8 cellular contexts compared by ENCODE assay signal in genomic region chr1:229342902-229343587, GRCh38. TPM values are rescaled to one million over a fixed set of nuclear protein-coding genes. Genes with fewer than 3 reads are reported as not detected.
A peak's percentile ranks its signal among the peaks of the same experiment; 100 is the strongest.
DNase-seq lines count a peak whose midpoint lies in the region; ATAC-seq and TF ChIP-seq lines count a peak whose summit lies in the region.

Gene CCSAP, minus strand, starts transcription at chr1:229343047. Its CDS starts 582 bp downstream, at chr1:229342465.

- TF ChIP-seq CTCF in CD8-positive, alpha-beta T cell (IDR thresholded peaks at IDR 0.05): no peak
- peak in 1 of 3 donors; percentile 15 for TF ChIP-seq CTCF in ovary (IDR thresholded peaks at IDR 0.05)

- peak within 1 kb of the TSS; percentile 94 for H3K27ac Mint-ChIP-seq in CD8-positive, alpha-beta T cell
- peak within 1 kb of the TSS; percentile 41 to 84 for H3K27ac Mint-ChIP-seq in activated naive CD4-positive, alpha-beta T cell treated with anti-CD3 and anti-CD28 coated beads, Interleukin-2, amount 50 U/mL, for 72 hours

- no peak for TF ChIP-seq EP300 in ovary (IDR thresholded peaks at IDR 0.05)

- no peak for TF ChIP-seq POLR2A in ovary (IDR thresholded peaks at IDR 0.05)

- no peaks in the 10 kb centered on the region for H3K9me3 Mint-ChIP-seq in CD8-positive, alpha-beta T cell
- H3K9me3 Mint-ChIP-seq in activated naive CD4-positive, alpha-beta T cell treated with anti-CD3 and anti-CD28 coated beads, Interleukin-2, amount 50 U/mL, for 72 hours: peaks cover 0 to 8% of the 10 kb centered on the region in 2 donors

- H3K27ac ChIP-seq in CD8-positive, alpha-beta T cell (ENCODE audit: low read depth, low read length): peak within 1 kb of the TSS; percentile 83
- peak within 1 kb of the TSS; percentile 80 to 96 for H3K27ac ChIP-seq in ovary
- peak within 1 kb of the TSS; percentile 94 for H3K27ac ChIP-seq in urinary bladder (ENCODE audit: low read depth)

- H3K4me3 Mint-ChIP-seq in CD8-positive, alpha-beta T cell: peak within 1 kb of the TSS; percentile 92

- no peaks in the 10 kb centered on the region for H3K36me3 ChIP-seq in CD8-positive, alpha-beta T cell (ENCODE audit: insufficient read depth, low read length)
- H3K36me3 ChIP-seq in ovary (no peaks in the 10 kb centered on the region), urinary bladder (ENCODE audit: insufficient read depth) (no peaks in the 10 kb centered on the region)

- H3K4me1 ChIP-seq in CD8-positive, alpha-beta T cell (ENCODE audit: insufficient read depth, low read length): peaks cover 14% of the 10 kb centered on the region
- H3K4me1 ChIP-seq in ovary (ENCODE audit: insufficient read depth) (peaks cover 2% of the 10 kb centered on the region), urinary bladder (ENCODE audit: insufficient read depth) (no peaks in the 10 kb centered on the region)

- POLR2A ChIA-PET in CD8-positive, alpha-beta T cell (lab: Charles Lee): interaction anchor here (0.8 to 1.5 kb wide), 8 partner anchors 72 to 282 kb away, joined by 3 to 5 read pairs (median 3); partner anchors contain the start of genes ABCB10, NUP133 and RAB4A

- peak in 6 of 7 experiments; percentile 34 to 80 (median 53) for DNase-seq in CD8-positive, alpha-beta T cell
- peak; percentile 74 for DNase-seq in RPMI8226
- DNase-seq in activated naive CD4-positive, alpha-beta T cell treated with anti-CD3 and anti-CD28 coated beads, Interleukin-2, amount 50 U/mL, for 72 hours (ENCODE audit: low spot score in 2 of 2): peak in 1 of 2 donors; percentile 54
- peak; percentile 78 for DNase-seq in Right ventricle myocardium superior
- DNase-seq in ovary: peak; percentile 47 to 70 (median 62)

- WGBS in ovary, 3 donors: 0 to 1% (median 1%) methylated on average over 51 to 57 of the region's 57 CpGs
- WGBS in urinary bladder: under 1% methylated on average over 57 of the region's 57 CpGs

- H3K27me3 ChIP-seq in CD8-positive, alpha-beta T cell (ENCODE audit: insufficient read depth, low read length): no peaks in the 10 kb centered on the region
- no peaks in the 10 kb centered on the region for H3K27me3 ChIP-seq in ovary

- H3K4me1 Mint-ChIP-seq in CD8-positive, alpha-beta T cell (ENCODE audit: low read depth): peaks cover 33% of the 10 kb centered on the region

- intact Hi-C loops in CD8-positive, alpha-beta T cell (cut with DNase I, micrococcal nuclease): loop anchor here (1.0 to 10.0 kb wide), 12 partner anchors 72 to 1238 kb away; partner anchors contain the start of genes NUP133 (in 2 of the 2), RAB4A (in 2 of the 2), RNF187 (in 2 of the 2) and ABCB10 (in 1 of the 2)
- intact Hi-C loops in Right ventricle myocardium superior (cut with DNase I): loop anchor here (5.0 kb wide), 1 partner anchor 86 kb away; no protein-coding TSS in a partner anchor
- intact Hi-C loops in ovary (cut with DNase I): loop anchor here in 2 of 4 donors (5.0 to 10.0 kb wide), 2 partner anchors 68 to 109 kb away; partner anchors contain the start of gene RAB4A (in 1 of the 2)

- peak within 1 kb of the TSS; percentile 74 for H3K4me3 ChIP-seq in CD8-positive, alpha-beta T cell (ENCODE audit: low read depth, low read length)
- H3K4me3 ChIP-seq in ovary (peak within 1 kb of the TSS; percentile 98), urinary bladder (ENCODE audit: low read depth, low read length) (peak within 1 kb of the TSS; percentile 82)

- H3K36me3 Mint-ChIP-seq in CD8-positive, alpha-beta T cell: peaks cover 9% of the 10 kb centered on the region
- peaks cover 6 to 24% of the 10 kb centered on the region in 2 donors for H3K36me3 Mint-ChIP-seq in activated naive CD4-positive, alpha-beta T cell treated with anti-CD3 and anti-CD28 coated beads, Interleukin-2, amount 50 U/mL, for 72 hours

- no peaks in the 10 kb centered on the region for H3K9me3 ChIP-seq in CD8-positive, alpha-beta T cell (ENCODE audit: low read length)
- H3K9me3 ChIP-seq in ovary: no peaks in the 10 kb centered on the region

- peak; percentile 48 for ATAC-seq in CD8-positive, alpha-beta T cell
- ATAC-seq in GM19328 (IDR thresholded peaks at IDR 0.05; ENCODE audit: unreplicated experiment): peak; percentile 28
- peak; percentile 48 for ATAC-seq in HG03432 (IDR thresholded peaks at IDR 0.05; ENCODE audit: unreplicated experiment)
- ATAC-seq in activated naive CD4-positive, alpha-beta T cell treated with anti-CD3 and anti-CD28 coated beads, Interleukin-2, amount 50 U/mL, for 72 hours: peak; percentile 34 to 50
- peak; percentile 88 for ATAC-seq in Right ventricle myocardium superior (ENCODE audit: poor library complexity)

- CTCF ChIA-PET in CD8-positive, alpha-beta T cell (lab: Charles Lee): interaction anchor here (0.6 kb wide), 1 partner anchor 977 kb away, joined by 3 read pairs; no protein-coding TSS in a partner anchor

- H3K27me3 Mint-ChIP-seq in CD8-positive, alpha-beta T cell (ENCODE audit: low read depth): peaks cover 3% of the 10 kb centered on the region

RNA-seq across cellular contexts. Expression of gene CCSAP, which starts in this region (rescaled TPM):
- 10 to 100 TPM; 11.1 to 11.7 TPM for total RNA-seq in CD8-positive, alpha-beta T cell
- total RNA-seq in activated naive CD4-positive, alpha-beta T cell treated with anti-CD3 and anti-CD28 coated beads, Interleukin-2, amount 50 U/mL, for 72 hours: 10 to 100 TPM in 1 of 2 donors, 1 to 10 TPM in 1; 5.9 to 11.4 TPM
- total RNA-seq in Right ventricle myocardium superior (1.8 TPM), ovary (1 to 10 TPM; 3.3 to 9.2 (median 6.8) TPM), urinary bladder (14.2 TPM)
- polyA plus RNA-seq in ovary (1 to 10 TPM; 3.7 to 5.6 TPM), urinary bladder (3.0 TPM)

Comparison
In these comparisons a context has a peak if more than half of its experiments do, and no peak if none do; other contexts are left out.
1. ATAC-seq: peak in every context shown above with its lines; median percentile 88 in Right ventricle myocardium superior; 48 in CD8-positive, alpha-beta T cell; 48 in HG03432; 42 in activated naive CD4-positive, alpha-beta T cell treated with anti-CD3 and anti-CD28 coated beads, Interleukin-2, amount 50 U/mL, for 72 hours; 28 in GM19328.